ENCODE assay signal across 1 cellular context in the genomic region with DNA sequence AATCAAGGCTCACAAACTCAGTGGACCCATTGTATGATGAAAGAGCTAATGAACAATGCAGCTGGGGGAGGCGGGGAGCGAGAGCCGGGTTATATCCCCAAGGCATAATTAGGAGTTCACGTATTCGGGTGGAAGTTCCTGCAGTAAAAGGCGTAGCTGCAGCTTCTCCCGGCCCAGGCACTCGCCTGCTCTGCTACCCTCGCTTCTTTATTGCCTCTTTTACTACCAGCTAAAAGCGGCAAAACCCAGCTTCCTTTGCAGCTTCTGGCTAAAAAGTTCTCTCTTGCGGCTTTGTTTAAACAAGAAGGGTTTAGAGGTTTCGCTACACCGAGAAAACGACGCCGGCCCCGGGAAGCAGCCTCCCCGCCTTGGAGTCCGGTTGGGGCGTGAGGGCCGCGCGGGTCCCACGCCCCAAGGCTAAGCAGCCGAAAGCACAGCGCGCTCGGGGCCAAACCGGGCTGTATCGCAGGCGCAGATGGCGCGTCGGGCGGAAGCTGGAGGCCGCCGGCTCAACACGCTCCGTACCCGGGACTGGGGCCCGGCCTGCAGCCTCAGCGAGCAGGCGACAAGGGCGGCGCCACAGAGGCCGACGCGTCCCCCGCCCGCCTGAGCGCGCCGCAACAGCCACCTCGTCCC.
TF ChIP-seq lines count a peak whose summit lies in the region.

No MANE protein-coding gene starts in this region.

TF ChIP-seq in HepG2, 621 proteins besides CTCF, POLR2A, EP300 and RAD21 (continued from another document and continues in another):
- 0 out of 2 replicates have a peak, but pooled peaks have one; percentile 28 for TF ChIP-seq PBX3 (CRISPR knock-in tag; IDR thresholded peaks at IDR 0.05; ENCODE audit: borderline replicate concordance)
- TF ChIP-seq ZBTB20 (CRISPR knock-in tag; IDR thresholded peaks at IDR 0.05; ENCODE audit: borderline replicate concordance, low read depth) = 0 out of 2 replicates have a peak, but pooled peaks have one; percentile 64
- TF ChIP-seq ZFP1 (CRISPR knock-in tag; IDR thresholded peaks at IDR 0.05) = peak; percentile 78; the same call in 1 of the 2 replicates
- TF ChIP-seq, protein P1, sequence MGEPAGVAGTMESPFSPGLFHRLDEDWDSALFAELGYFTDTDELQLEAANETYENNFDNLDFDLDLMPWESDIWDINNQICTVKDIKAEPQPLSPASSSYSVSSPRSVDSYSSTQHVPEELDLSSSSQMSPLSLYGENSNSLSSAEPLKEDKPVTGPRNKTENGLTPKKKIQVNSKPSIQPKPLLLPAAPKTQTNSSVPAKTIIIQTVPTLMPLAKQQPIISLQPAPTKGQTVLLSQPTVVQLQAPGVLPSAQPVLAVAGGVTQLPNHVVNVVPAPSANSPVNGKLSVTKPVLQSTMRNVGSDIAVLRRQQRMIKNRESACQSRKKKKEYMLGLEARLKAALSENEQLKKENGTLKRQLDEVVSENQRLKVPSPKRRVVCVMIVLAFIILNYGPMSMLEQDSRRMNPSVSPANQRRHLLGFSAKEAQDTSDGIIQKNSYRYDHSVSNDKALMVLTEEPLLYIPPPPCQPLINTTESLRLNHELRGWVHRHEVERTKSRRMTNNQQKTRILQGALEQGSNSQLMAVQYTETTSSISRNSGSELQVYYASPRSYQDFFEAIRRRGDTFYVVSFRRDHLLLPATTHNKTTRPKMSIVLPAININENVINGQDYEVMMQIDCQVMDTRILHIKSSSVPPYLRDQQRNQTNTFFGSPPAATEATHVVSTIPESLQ (CRISPR knock-in tag; conservative IDR thresholded peaks at IDR 0.05) = no peak
- peak; percentile 64; the same call in 1 of the 2 replicates for TF ChIP-seq ZNF180 (CRISPR knock-in tag; IDR thresholded peaks at IDR 0.05; ENCODE audit: borderline replicate concordance, low read depth)
- peak; percentile 16; the same call in 1 of the 2 replicates for TF ChIP-seq RELA (CRISPR knock-in tag; IDR thresholded peaks at IDR 0.05)
- peak; percentile 46; the same call in 1 of the 2 replicates for TF ChIP-seq KAT8 (CRISPR knock-in tag; IDR thresholded peaks at IDR 0.05)
- TF ChIP-seq MXD4 (CRISPR knock-in tag; IDR thresholded peaks at IDR 0.05) = peak; percentile 22; the same call in 1 of the 2 replicates
- TF ChIP-seq ZNF260 (CRISPR knock-in tag; IDR thresholded peaks at IDR 0.05; ENCODE audit: borderline replicate concordance, low read depth) = no peak
- peak; percentile 12; the same call in 1 of the 2 replicates for TF ChIP-seq FOSL2 (CRISPR knock-in tag; IDR thresholded peaks at IDR 0.05)
- no peak for TF ChIP-seq ZNF652 (CRISPR knock-in tag; IDR thresholded peaks at IDR 0.05; ENCODE audit: borderline replicate concordance, low read depth)
- TF ChIP-seq, protein P2, sequence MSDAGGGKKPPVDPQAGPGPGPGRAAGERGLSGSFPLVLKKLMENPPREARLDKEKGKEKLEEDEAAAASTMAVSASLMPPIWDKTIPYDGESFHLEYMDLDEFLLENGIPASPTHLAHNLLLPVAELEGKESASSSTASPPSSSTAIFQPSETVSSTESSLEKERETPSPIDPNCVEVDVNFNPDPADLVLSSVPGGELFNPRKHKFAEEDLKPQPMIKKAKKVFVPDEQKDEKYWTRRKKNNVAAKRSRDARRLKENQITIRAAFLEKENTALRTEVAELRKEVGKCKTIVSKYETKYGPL (CRISPR knock-in tag; IDR thresholded peaks at IDR 0.05) = 0 out of 2 replicates have a peak, but pooled peaks have one; percentile 70
- TF ChIP-seq, protein P3, sequence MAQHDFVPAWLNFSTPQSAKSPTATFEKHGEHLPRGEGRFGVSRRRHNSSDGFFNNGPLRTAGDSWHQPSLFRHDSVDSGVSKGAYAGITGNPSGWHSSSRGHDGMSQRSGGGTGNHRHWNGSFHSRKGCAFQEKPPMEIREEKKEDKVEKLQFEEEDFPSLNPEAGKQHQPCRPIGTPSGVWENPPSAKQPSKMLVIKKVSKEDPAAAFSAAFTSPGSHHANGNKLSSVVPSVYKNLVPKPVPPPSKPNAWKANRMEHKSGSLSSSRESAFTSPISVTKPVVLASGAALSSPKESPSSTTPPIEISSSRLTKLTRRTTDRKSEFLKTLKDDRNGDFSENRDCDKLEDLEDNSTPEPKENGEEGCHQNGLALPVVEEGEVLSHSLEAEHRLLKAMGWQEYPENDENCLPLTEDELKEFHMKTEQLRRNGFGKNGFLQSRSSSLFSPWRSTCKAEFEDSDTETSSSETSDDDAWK (CRISPR knock-in tag; IDR thresholded peaks at IDR 0.05) = no peak
- peak; percentile 93 for TF ChIP-seq MYC (CRISPR knock-in tag; IDR thresholded peaks at IDR 0.05; ENCODE audit: borderline replicate concordance)
- TF ChIP-seq ZNF687 (CRISPR knock-in tag; IDR thresholded peaks at IDR 0.05) = peak; percentile 94
- TF ChIP-seq KLF11 (CRISPR knock-in tag; IDR thresholded peaks at IDR 0.05) = no peak
- TF ChIP-seq TAF15 (IDR thresholded peaks at IDR 0.05; ENCODE audit: low read depth, low read length, poor library complexity, severe bottlenecking) = no peak
- TF ChIP-seq, protein P4, sequence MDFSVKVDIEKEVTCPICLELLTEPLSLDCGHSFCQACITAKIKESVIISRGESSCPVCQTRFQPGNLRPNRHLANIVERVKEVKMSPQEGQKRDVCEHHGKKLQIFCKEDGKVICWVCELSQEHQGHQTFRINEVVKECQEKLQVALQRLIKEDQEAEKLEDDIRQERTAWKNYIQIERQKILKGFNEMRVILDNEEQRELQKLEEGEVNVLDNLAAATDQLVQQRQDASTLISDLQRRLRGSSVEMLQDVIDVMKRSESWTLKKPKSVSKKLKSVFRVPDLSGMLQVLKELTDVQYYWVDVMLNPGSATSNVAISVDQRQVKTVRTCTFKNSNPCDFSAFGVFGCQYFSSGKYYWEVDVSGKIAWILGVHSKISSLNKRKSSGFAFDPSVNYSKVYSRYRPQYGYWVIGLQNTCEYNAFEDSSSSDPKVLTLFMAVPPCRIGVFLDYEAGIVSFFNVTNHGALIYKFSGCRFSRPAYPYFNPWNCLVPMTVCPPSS (IDR thresholded peaks at IDR 0.05) = no peak
- peak; percentile 84; the same call in 1 of the 2 replicates for TF ChIP-seq ZNF616 (CRISPR knock-in tag; IDR thresholded peaks at IDR 0.05; ENCODE audit: low read depth)
- TF ChIP-seq ESRRA (CRISPR knock-in tag; IDR thresholded peaks at IDR 0.05; ENCODE audit: low read depth) = peak; percentile 57; the same call in 1 of the 2 replicates
- peak; percentile 94 for TF ChIP-seq ZNF800 (CRISPR knock-in tag; IDR thresholded peaks at IDR 0.05)
- TF ChIP-seq ZNF580 (CRISPR knock-in tag; IDR thresholded peaks at IDR 0.05; ENCODE audit: borderline replicate concordance, low read depth) = peak; percentile 35; the same call in 1 of the 2 replicates
- peak; percentile 94 for TF ChIP-seq ZNF501 (CRISPR knock-in tag; IDR thresholded peaks at IDR 0.05)
- TF ChIP-seq, protein P5, sequence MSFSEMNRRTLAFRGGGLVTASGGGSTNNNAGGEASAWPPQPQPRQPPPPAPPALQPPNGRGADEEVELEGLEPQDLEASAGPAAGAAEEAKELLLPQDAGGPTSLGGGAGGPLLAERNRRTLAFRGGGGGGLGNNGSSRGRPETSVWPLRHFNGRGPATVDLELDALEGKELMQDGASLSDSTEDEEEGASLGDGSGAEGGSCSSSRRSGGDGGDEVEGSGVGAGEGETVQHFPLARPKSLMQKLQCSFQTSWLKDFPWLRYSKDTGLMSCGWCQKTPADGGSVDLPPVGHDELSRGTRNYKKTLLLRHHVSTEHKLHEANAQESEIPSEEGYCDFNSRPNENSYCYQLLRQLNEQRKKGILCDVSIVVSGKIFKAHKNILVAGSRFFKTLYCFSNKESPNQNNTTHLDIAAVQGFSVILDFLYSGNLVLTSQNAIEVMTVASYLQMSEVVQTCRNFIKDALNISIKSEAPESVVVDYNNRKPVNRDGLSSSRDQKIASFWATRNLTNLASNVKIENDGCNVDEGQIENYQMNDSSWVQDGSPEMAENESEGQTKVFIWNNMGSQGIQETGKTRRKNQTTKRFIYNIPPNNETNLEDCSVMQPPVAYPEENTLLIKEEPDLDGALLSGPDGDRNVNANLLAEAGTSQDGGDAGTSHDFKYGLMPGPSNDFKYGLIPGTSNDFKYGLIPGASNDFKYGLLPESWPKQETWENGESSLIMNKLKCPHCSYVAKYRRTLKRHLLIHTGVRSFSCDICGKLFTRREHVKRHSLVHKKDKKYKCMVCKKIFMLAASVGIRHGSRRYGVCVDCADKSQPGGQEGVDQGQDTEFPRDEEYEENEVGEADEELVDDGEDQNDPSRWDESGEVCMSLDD (CRISPR knock-in tag; IDR thresholded peaks at IDR 0.05; ENCODE audit: borderline replicate concordance) = peak; percentile 68; the same call in 1 of the 2 replicates
- TF ChIP-seq ZFYVE20 (CRISPR knock-in tag; IDR thresholded peaks at IDR 0.05; ENCODE audit: borderline replicate concordance, low read depth) = 0 out of 2 replicates have a peak, but pooled peaks have one; percentile 80
- peak; percentile 85; the same call in 1 of the 2 replicates for TF ChIP-seq CCDC6 (CRISPR knock-in tag; IDR thresholded peaks at IDR 0.05)
- TF ChIP-seq ZNF33A (CRISPR knock-in tag; IDR thresholded peaks at IDR 0.05; ENCODE audit: borderline replicate concordance) = no peak
- TF ChIP-seq ZFY (CRISPR knock-in tag; IDR thresholded peaks at IDR 0.05) = peak; percentile 98
- TF ChIP-seq ZNF564 (CRISPR knock-in tag; IDR thresholded peaks at IDR 0.05) = peak; percentile 79; the same call in 1 of the 2 replicates
- no peak; the same call in 1 of the 2 replicates for TF ChIP-seq ZFP82 (CRISPR knock-in tag; IDR thresholded peaks at IDR 0.05; ENCODE audit: borderline replicate concordance)
- TF ChIP-seq, protein P6, sequence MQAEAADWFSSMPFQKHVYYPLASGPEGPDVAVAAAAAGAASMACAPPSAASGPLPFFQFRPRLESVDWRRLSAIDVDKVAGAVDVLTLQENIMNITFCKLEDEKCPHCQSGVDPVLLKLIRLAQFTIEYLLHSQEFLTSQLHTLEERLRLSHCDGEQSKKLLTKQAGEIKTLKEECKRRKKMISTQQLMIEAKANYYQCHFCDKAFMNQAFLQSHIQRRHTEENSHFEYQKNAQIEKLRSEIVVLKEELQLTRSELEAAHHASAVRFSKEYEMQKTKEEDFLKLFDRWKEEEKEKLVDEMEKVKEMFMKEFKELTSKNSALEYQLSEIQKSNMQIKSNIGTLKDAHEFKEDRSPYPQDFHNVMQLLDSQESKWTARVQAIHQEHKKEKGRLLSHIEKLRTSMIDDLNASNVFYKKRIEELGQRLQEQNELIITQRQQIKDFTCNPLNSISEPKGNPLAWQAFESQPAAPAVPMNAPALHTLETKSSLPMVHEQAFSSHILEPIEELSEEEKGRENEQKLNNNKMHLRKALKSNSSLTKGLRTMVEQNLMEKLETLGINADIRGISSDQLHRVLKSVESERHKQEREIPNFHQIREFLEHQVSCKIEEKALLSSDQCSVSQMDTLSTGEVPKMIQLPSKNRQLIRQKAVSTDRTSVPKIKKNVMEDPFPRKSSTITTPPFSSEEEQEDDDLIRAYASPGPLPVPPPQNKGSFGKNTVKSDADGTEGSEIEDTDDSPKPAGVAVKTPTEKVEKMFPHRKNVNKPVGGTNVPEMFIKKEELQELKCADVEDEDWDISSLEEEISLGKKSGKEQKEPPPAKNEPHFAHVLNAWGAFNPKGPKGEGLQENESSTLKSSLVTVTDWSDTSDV (CRISPR knock-in tag; IDR thresholded peaks at IDR 0.05) = no peak
- TF ChIP-seq MBD4 (IDR thresholded peaks at IDR 0.05; ENCODE audit: borderline replicate concordance, low read length) = no peak
- TF ChIP-seq HNF4G (IDR thresholded peaks at IDR 0.05; ENCODE audit: borderline replicate concordance, low read depth, low read length) = peak; percentile 30; the same call in 1 of the 2 replicates
- TF ChIP-seq HNF4G (CRISPR knock-in tag; IDR thresholded peaks at IDR 0.05; ENCODE audit: borderline replicate concordance, low read depth) = no peak
